Comparison of ENCODE assay signal across 8 cellular contexts in the genomic region with DNA sequence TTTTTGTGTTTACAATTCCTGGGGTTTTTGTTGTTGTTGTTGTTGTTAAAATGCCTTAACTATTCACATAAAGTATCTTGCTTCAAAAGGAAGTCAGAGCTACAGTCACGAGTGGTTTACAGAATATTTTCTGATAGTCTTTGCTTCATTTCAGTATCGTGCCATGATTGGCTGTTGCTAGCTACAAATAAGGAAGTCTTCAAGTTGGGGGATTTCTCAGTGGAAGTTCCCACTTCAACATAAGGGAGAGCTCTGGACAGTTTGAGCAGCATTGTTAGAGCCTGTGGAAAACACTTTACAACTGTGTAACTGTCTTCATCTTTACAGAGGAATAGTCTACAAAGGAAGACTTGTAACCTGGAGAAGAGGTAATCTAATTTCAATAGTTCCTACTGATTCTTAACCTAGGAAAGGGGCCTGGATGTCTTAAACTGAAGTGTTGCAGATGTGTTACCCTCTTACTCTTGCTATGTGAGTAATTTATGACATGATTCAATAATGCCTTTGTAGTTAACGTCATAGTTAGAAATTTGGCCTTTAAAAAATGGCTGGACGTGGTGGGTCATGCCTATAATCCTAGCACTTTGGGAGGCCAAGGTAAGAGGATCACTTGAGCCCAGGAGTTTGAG. TPM values are rescaled to one million over a fixed set of nuclear protein-coding genes. Genes with fewer than 3 reads are reported as not detected.
DNase-seq lines count a peak whose midpoint lies in the region; ATAC-seq and TF ChIP-seq lines count a peak whose summit lies in the region.

No MANE protein-coding gene starts in this region.

- peak; percentile 50 for DNase-seq in GM13976 (ENCODE audit: low spot score)
- peak; percentile 94 for DNase-seq in Karpas-422
- DNase-seq in ascending aorta (ENCODE audit: low spot score in 2 of 2) = no peak
- no peak for DNase-seq in right lobe of liver
- no peak for DNase-seq in RKO (ENCODE audit: low spot score)
- no peak for DNase-seq in WTC11 (ENCODE audit: low spot score)
- no peak for DNase-seq in HuH-7 (ENCODE audit: low spot score)

- H3K4me3 Mint-ChIP-seq in WTC11 = no peak overlapping the region

- peak overlapping the region; percentile 71 for H3K9ac ChIP-seq in Karpas-422 (ENCODE audit: low read length)

- H3K4me1 Mint-ChIP-seq in WTC11 = peaks cover 24% of the 10 kb centered on the region

- H3K79me2 ChIP-seq in Karpas-422 (ENCODE audit: low read length) = peaks cover 78% of the 10 kb centered on the region

- H3K9me2 ChIP-seq in Karpas-422 (replicated peaks; ENCODE audit: insufficient read depth, low read length) = no peaks in the 10 kb centered on the region

- intact Hi-C loops in ascending aorta (cut with DNase I) = no loop called here
- intact Hi-C loops in right lobe of liver (cut with DNase I) = no loop called here

- no peaks in the 10 kb centered on the region; the same call in 1 of the 2 replicates for H3K27me3 Mint-ChIP-seq in WTC11 (ENCODE audit: low read depth)

- no peaks in the 10 kb centered on the region; the same call in 1 of the 2 replicates for H4K20me1 ChIP-seq in Karpas-422 (ENCODE audit: insufficient read depth, low read depth, low read length)

- POLR2A ChIA-PET in WTC11 (lab: Charles Lee) = no interaction called here

- H3K36me3 ChIP-seq in Karpas-422 (ENCODE audit: insufficient read depth, low read length) (peaks cover 36% of the 10 kb centered on the region), ascending aorta (no peaks in the 10 kb centered on the region), right lobe of liver (no peaks in the 10 kb centered on the region)

- H3K9me3 Mint-ChIP-seq in WTC11 = peaks cover 8% of the 10 kb centered on the region

- peak overlapping the region; percentile 86 for H3K4me2 ChIP-seq in Karpas-422 (ENCODE audit: low read depth, low read length, poor library complexity, severe bottlenecking)

- peaks cover 3% of the 10 kb centered on the region; the same call in 1 of the 2 replicates for H3K36me3 Mint-ChIP-seq in WTC11

- 49% methylated on average over 4 of the region's 4 CpGs for WGBS in right lobe of liver (ENCODE audit: insufficient coverage, low coverage, low lambda C conversion rate, missing lambda C conversion rate)

- H3K27ac ChIP-seq in Karpas-422 (ENCODE audit: low read length) = peak overlapping the region; percentile 92
- H3K27ac ChIP-seq in ascending aorta = peak overlapping the region; percentile 14 to 19
- H3K27ac ChIP-seq in right lobe of liver = peak overlapping the region in 2 of 3 donors; percentile 53 to 63

- H3K9me3 ChIP-seq in Karpas-422 (ENCODE audit: low read length) (no peaks in the 10 kb centered on the region), ascending aorta (no peaks in the 10 kb centered on the region), right lobe of liver (no peaks in the 10 kb centered on the region)

- in situ Hi-C loops in GM13976 (cut with MboI; ENCODE audit: low sequenced_read_pairs, unreplicated experiment) = no loop called here

- no peak overlapping the region for H3K27ac Mint-ChIP-seq in WTC11

- no peak for TF ChIP-seq POLR2A in right lobe of liver (IDR thresholded peaks at IDR 0.05)

- H3K27me3 ChIP-seq in Karpas-422 (ENCODE audit: low read length) = no peaks in the 10 kb centered on the region
- no peaks in the 10 kb centered on the region for H3K27me3 ChIP-seq in ascending aorta
- H3K27me3 ChIP-seq in right lobe of liver = no peaks in the 10 kb centered on the region

- H3K4me3 ChIP-seq in Karpas-422 (ENCODE audit: low read length) (peak overlapping the region; percentile 71), ascending aorta (peak overlapping the region in 1 of 2 donors; percentile 37), right lobe of liver (peak overlapping the region in 1 of 3 donors; percentile 25)

- no peak overlapping the region for H2AFZ ChIP-seq in Karpas-422 (ENCODE audit: low read length)

- TF ChIP-seq CTCF in GM13976 (IDR thresholded peaks at IDR 0.05; ENCODE audit: borderline replicate concordance, control extremely low read depth, extremely low read depth, insufficient read depth, missing control alignments) (no peak), ascending aorta (IDR thresholded peaks at IDR 0.05) (no peak), right lobe of liver (IDR thresholded peaks at IDR 0.05) (no peak), WTC11 (IDR thresholded peaks at IDR 0.05) (no peak)

- ATAC-seq in GM21528 (IDR thresholded peaks at IDR 0.05; ENCODE audit: low FRiP score, unreplicated experiment) (peak; percentile 88), right lobe of liver (peak; percentile 53 to 80 (median 66)), WTC11 (no peak)

- CTCF ChIA-PET in WTC11 (lab: Charles Lee) = interaction anchor here (1.2 kb wide), 1 partner anchor 74 kb away, joined by 3 read pairs; no protein-coding TSS in a partner anchor

- H3K4me1 ChIP-seq in Karpas-422 (ENCODE audit: low read length) (peaks cover 63% of the 10 kb centered on the region), ascending aorta (peaks cover 5 to 25% of the 10 kb centered on the region in 2 donors), right lobe of liver (peaks cover 0 to 12% (median 3%) of the 10 kb centered on the region in 4 donors)

TF ChIP-seq in WTC11, 78 proteins besides CTCF, POLR2A, EP300 and RAD21:
- TF ChIP-seq ELF4 (CRISPR knock-in tag; IDR thresholded peaks at IDR 0.05; ENCODE audit: low read depth) = no peak
- TF ChIP-seq, protein P1, sequence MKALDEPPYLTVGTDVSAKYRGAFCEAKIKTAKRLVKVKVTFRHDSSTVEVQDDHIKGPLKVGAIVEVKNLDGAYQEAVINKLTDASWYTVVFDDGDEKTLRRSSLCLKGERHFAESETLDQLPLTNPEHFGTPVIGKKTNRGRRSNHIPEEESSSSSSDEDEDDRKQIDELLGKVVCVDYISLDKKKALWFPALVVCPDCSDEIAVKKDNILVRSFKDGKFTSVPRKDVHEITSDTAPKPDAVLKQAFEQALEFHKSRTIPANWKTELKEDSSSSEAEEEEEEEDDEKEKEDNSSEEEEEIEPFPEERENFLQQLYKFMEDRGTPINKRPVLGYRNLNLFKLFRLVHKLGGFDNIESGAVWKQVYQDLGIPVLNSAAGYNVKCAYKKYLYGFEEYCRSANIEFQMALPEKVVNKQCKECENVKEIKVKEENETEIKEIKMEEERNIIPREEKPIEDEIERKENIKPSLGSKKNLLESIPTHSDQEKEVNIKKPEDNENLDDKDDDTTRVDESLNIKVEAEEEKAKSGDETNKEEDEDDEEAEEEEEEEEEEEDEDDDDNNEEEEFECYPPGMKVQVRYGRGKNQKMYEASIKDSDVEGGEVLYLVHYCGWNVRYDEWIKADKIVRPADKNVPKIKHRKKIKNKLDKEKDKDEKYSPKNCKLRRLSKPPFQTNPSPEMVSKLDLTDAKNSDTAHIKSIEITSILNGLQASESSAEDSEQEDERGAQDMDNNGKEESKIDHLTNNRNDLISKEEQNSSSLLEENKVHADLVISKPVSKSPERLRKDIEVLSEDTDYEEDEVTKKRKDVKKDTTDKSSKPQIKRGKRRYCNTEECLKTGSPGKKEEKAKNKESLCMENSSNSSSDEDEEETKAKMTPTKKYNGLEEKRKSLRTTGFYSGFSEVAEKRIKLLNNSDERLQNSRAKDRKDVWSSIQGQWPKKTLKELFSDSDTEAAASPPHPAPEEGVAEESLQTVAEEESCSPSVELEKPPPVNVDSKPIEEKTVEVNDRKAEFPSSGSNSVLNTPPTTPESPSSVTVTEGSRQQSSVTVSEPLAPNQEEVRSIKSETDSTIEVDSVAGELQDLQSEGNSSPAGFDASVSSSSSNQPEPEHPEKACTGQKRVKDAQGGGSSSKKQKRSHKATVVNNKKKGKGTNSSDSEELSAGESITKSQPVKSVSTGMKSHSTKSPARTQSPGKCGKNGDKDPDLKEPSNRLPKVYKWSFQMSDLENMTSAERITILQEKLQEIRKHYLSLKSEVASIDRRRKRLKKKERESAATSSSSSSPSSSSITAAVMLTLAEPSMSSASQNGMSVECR (CRISPR knock-in tag; IDR thresholded peaks at IDR 0.05; ENCODE audit: borderline replicate concordance) = no peak
- no peak for TF ChIP-seq RELA (CRISPR knock-in tag; IDR thresholded peaks at IDR 0.05; ENCODE audit: borderline replicate concordance)

RNA-seq across cellular contexts. Expression of gene TANK, which starts 23.4 kb away (rescaled TPM):
- 141 and 295 TPM in 2 replicates for total RNA-seq in Karpas-422 (2014; rRNA removed; shearing (Covaris generic); ENCODE audit: low replicate concordance)
- 18.4 TPM for total RNA-seq in ascending aorta
- total RNA-seq in right lobe of liver = 10 to 100 TPM; 25.4 to 46.4 (median 36.0) TPM
- total RNA-seq in WTC11 (2021) = 16.7 to 24.5 TPM (median 22.3 TPM) in 3 replicates

Comparison
In these comparisons a context has a peak if more than half of its experiments do, and no peak if none do; other contexts are left out.
1. DNase-seq: peak in GM13976 (single experiment) and Karpas-422 (single experiment); none in ascending aorta (0 of 2), right lobe of liver (0 of 3), RKO (single experiment), WTC11 (single experiment) and HuH-7 (single experiment).
2. H3K27ac ChIP-seq: peak in every context shown above with its lines; median percentile 92 in Karpas-422; 58 in right lobe of liver; 16 in ascending aorta.